Comparison of ENCODE assay signal across 8 cellular contexts in genomic region chr3:32296251-32297204, GRCh38. TPM values are rescaled to one million over a fixed set of nuclear protein-coding genes. Genes with fewer than 3 reads are reported as not detected.
A peak's percentile ranks its signal among the peaks of the same experiment; 100 is the strongest.
DNase-seq lines count a peak whose midpoint lies in the region; ATAC-seq, FAIRE-seq and TF ChIP-seq lines count a peak whose summit lies in the region.

No MANE protein-coding gene starts in this region.

- H3K36me3 ChIP-seq in trophoblast cell (ENCODE audit: control insufficient read depth in 1 of 2, insufficient read depth in 2 of 2, low read length in 2 of 2), result no peaks in the 10 kb centered on the region

- H3K79me2 ChIP-seq in trophoblast cell (ENCODE audit: control insufficient read depth, insufficient read depth, low read length, poor library complexity), result no peaks in the 10 kb centered on the region

- no peaks in the 10 kb centered on the region for H3K27me3 ChIP-seq in trophoblast cell (ENCODE audit: insufficient read depth, low read length)

- in situ Hi-C loops in GM13976 (cut with MboI; ENCODE audit: low sequenced_read_pairs, unreplicated experiment), result no loop called here

- H4K91ac ChIP-seq in trophoblast cell (ENCODE audit: low read depth, low read length), result no peak overlapping the region

- no peak overlapping the region for H2AK5ac ChIP-seq in trophoblast cell (ENCODE audit: low read length)

- no peak overlapping the region for H3K4me3 ChIP-seq in trophoblast cell (ENCODE audit: low read depth, low read length)

- DNase-seq in GM13976 (ENCODE audit: low spot score), result peak; percentile 69
- peak; percentile 78 for DNase-seq in HTR-8/SVneo (ENCODE audit: insufficient read length, low spot score)
- DNase-seq in SK-N-DZ (ENCODE audit: low spot score), result peak; percentile 78
- peak; percentile 70 for DNase-seq in glomerular visceral epithelial cell (ENCODE audit: extremely low spot score)
- peak; percentile 63 to 79 for DNase-seq in trophoblast cell

- H3K4me2 ChIP-seq in trophoblast cell (ENCODE audit: low read length), result no peak overlapping the region

- H3K36me3 Mint-ChIP-seq in activated naive CD4-positive, alpha-beta T cell treated with anti-CD3 and anti-CD28 coated beads, Interleukin-2, amount 50 U/mL, for 24 hours, result peaks cover 1% of the 10 kb centered on the region

- WGBS in trophoblast cell (ENCODE audit: extremely low coverage, insufficient coverage, insufficient read length), result no CpG with 5 or more reads among the region's 8 CpGs

- H2BK120ac ChIP-seq in trophoblast cell (ENCODE audit: insufficient read depth, low read length, poor library complexity), result no peak overlapping the region

- H3K4ac ChIP-seq in trophoblast cell (ENCODE audit: low read depth, low read length), result no peak overlapping the region

- no peak overlapping the region for H3K18ac ChIP-seq in trophoblast cell (ENCODE audit: low read length)

- TF ChIP-seq CTCF in 22Rv1 (IDR thresholded peaks at IDR 0.05), result peak; percentile 96
- peak; percentile 86 for TF ChIP-seq CTCF in GM13976 (IDR thresholded peaks at IDR 0.05; ENCODE audit: borderline replicate concordance, control extremely low read depth, extremely low read depth, insufficient read depth, missing control alignments)

- H3K9me3 Mint-ChIP-seq in activated naive CD4-positive, alpha-beta T cell treated with anti-CD3 and anti-CD28 coated beads, Interleukin-2, amount 50 U/mL, for 24 hours, result no peaks in the 10 kb centered on the region

- peaks cover 0 to 2% of the 10 kb centered on the region in 2 experiments for H3K4me1 ChIP-seq in trophoblast cell (ENCODE audit: control insufficient read depth in 1 of 2, insufficient read depth in 2 of 2, low read length in 2 of 2)

- H4K12ac ChIP-seq in trophoblast cell (ENCODE audit: low read depth, low read length), result no peak overlapping the region

- no peak for ATAC-seq in GM21447 (IDR thresholded peaks at IDR 0.05; ENCODE audit: unreplicated experiment)

- no peak for FAIRE-seq in HTR-8/SVneo (lab: Jason Lieb, UNC)

- H3K4me1 Mint-ChIP-seq in activated naive CD4-positive, alpha-beta T cell treated with anti-CD3 and anti-CD28 coated beads, Interleukin-2, amount 50 U/mL, for 24 hours, result peaks cover 70% of the 10 kb centered on the region

- no peak overlapping the region for H4K8ac ChIP-seq in trophoblast cell (ENCODE audit: low read depth, low read length)

- H3K27ac ChIP-seq in 22Rv1, result no peak overlapping the region
- H3K27ac ChIP-seq in trophoblast cell (ENCODE audit: low read depth, low read length), result no peak overlapping the region

- H3K9ac ChIP-seq in trophoblast cell (ENCODE audit: low read length), result no peak overlapping the region

- no peaks in the 10 kb centered on the region for H3K79me1 ChIP-seq in trophoblast cell (ENCODE audit: low read length)

- no peak overlapping the region for H3K14ac ChIP-seq in trophoblast cell (ENCODE audit: low read length)

- H2AFZ ChIP-seq in trophoblast cell (ENCODE audit: insufficient read depth, low read length, poor library complexity), result no peak overlapping the region

- H3K23ac ChIP-seq in trophoblast cell (ENCODE audit: low read length), result no peak overlapping the region

- peak overlapping the region; percentile 89 for H3K27ac Mint-ChIP-seq in activated naive CD4-positive, alpha-beta T cell treated with anti-CD3 and anti-CD28 coated beads, Interleukin-2, amount 50 U/mL, for 24 hours

- H2BK5ac ChIP-seq in trophoblast cell (ENCODE audit: low read depth, low read length, poor library complexity), result no peak overlapping the region

- H3K9me3 ChIP-seq in trophoblast cell (ENCODE audit: insufficient read depth, low read depth, low read length), result no peaks in the 10 kb centered on the region

- peak overlapping the region; percentile 28 for H3K4me3 Mint-ChIP-seq in activated naive CD4-positive, alpha-beta T cell treated with anti-CD3 and anti-CD28 coated beads, Interleukin-2, amount 50 U/mL, for 24 hours

- H2BK12ac ChIP-seq in trophoblast cell (ENCODE audit: low read length), result no peak overlapping the region

- H3K27me3 Mint-ChIP-seq in activated naive CD4-positive, alpha-beta T cell treated with anti-CD3 and anti-CD28 coated beads, Interleukin-2, amount 50 U/mL, for 24 hours, result no peaks in the 10 kb centered on the region

RNA-seq across cellular contexts. Expression of gene CMTM8, which starts 58.0 kb away (rescaled TPM):
- 5.8 and 12.5 TPM in 2 replicates for polyA plus RNA-seq in SK-N-DZ (2014; cell fraction: cytosol; rRNA removed)
- polyA plus RNA-seq in SK-N-DZ (2014; cell fraction: nucleus; rRNA removed), result 7.6 and 9.6 TPM in 2 replicates
- polyA plus RNA-seq in trophoblast cell (2013), result 2.6 and 3.0 TPM in 2 replicates
